1 cellular context compared by ENCODE assay signal in genomic region chr11:65890324-65891179, GRCh38.
A peak's percentile ranks its signal among the peaks of the same experiment; 100 is the strongest.
TF ChIP-seq lines count a peak whose summit lies in the region.

Gene CCDC85B, plus strand, starts transcription at chr11:65890673. Its CDS starts 111 bp downstream, at chr11:65890784.

TF ChIP-seq in HepG2, 621 proteins besides CTCF, POLR2A, EP300 and RAD21 (continued from another document and continues in another):
- TF ChIP-seq, protein P1, sequence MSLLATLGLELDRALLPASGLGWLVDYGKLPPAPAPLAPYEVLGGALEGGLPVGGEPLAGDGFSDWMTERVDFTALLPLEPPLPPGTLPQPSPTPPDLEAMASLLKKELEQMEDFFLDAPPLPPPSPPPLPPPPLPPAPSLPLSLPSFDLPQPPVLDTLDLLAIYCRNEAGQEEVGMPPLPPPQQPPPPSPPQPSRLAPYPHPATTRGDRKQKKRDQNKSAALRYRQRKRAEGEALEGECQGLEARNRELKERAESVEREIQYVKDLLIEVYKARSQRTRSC (CRISPR knock-in tag; IDR thresholded peaks at IDR 0.05; ENCODE audit: low read depth) = 0 out of 2 replicates have a peak, but pooled peaks have one; percentile 52
- no peak for TF ChIP-seq PRDM10 (CRISPR knock-in tag; IDR thresholded peaks at IDR 0.05; ENCODE audit: low read depth)
- TF ChIP-seq ARNTL (CRISPR knock-in tag; IDR thresholded peaks at IDR 0.05) = peak; percentile 99
- TF ChIP-seq ESRRA (CRISPR knock-in tag; IDR thresholded peaks at IDR 0.05; ENCODE audit: low read depth) = peak; percentile 49; the same call in 1 of the 2 replicates
- TF ChIP-seq ZNF20 (CRISPR knock-in tag; IDR thresholded peaks at IDR 0.05) = no peak
- TF ChIP-seq PPARG (CRISPR knock-in tag; conservative IDR thresholded peaks at IDR 0.05) = no peak
- no peak for TF ChIP-seq U2AF2 (IDR thresholded peaks at IDR 0.05; ENCODE audit: low read depth, low read length)
- no peak; the same call in 1 of the 2 replicates for TF ChIP-seq SOX13 (IDR thresholded peaks at IDR 0.05)
- TF ChIP-seq SOX13 (CRISPR knock-in tag; conservative IDR thresholded peaks at IDR 0.05 in 1 of 2, IDR thresholded peaks at IDR 0.05 in 1 of 2) = no peak
- no peak for TF ChIP-seq ZNF33A (CRISPR knock-in tag; IDR thresholded peaks at IDR 0.05; ENCODE audit: borderline replicate concordance)
- TF ChIP-seq ZNF180 (CRISPR knock-in tag; IDR thresholded peaks at IDR 0.05; ENCODE audit: borderline replicate concordance, low read depth) = no peak
- TF ChIP-seq SALL2 (CRISPR knock-in tag; IDR thresholded peaks at IDR 0.05) = peak; percentile 65
- no peak for TF ChIP-seq ZBTB8A (CRISPR knock-in tag; IDR thresholded peaks at IDR 0.05; ENCODE audit: borderline replicate concordance, low read depth)
- TF ChIP-seq ZBTB3 (CRISPR knock-in tag; IDR thresholded peaks at IDR 0.05; ENCODE audit: borderline replicate concordance, low read depth) = no peak
- 0 out of 2 replicates have a peak, but pooled peaks have one; percentile 25 for TF ChIP-seq ZNF280B (CRISPR knock-in tag; IDR thresholded peaks at IDR 0.05; ENCODE audit: borderline replicate concordance)
- peak; percentile 58; the same call in 1 of the 2 replicates for TF ChIP-seq KLF12 (CRISPR knock-in tag; IDR thresholded peaks at IDR 0.05; ENCODE audit: borderline replicate concordance)
- TF ChIP-seq ZNF337 (CRISPR knock-in tag; IDR thresholded peaks at IDR 0.05; ENCODE audit: borderline replicate concordance, low read depth) = no peak
- TF ChIP-seq SP2 (CRISPR knock-in tag; IDR thresholded peaks at IDR 0.05) = peak; percentile 57
- TF ChIP-seq, protein P2, sequence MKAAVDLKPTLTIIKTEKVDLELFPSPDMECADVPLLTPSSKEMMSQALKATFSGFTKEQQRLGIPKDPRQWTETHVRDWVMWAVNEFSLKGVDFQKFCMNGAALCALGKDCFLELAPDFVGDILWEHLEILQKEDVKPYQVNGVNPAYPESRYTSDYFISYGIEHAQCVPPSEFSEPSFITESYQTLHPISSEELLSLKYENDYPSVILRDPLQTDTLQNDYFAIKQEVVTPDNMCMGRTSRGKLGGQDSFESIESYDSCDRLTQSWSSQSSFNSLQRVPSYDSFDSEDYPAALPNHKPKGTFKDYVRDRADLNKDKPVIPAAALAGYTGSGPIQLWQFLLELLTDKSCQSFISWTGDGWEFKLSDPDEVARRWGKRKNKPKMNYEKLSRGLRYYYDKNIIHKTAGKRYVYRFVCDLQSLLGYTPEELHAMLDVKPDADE (CRISPR knock-in tag; IDR thresholded peaks at IDR 0.05) = 0 out of 2 replicates have a peak, but pooled peaks have one; percentile 78
- no peak for TF ChIP-seq TCF7L2 (IDR thresholded peaks at IDR 0.05; ENCODE audit: low read depth, low read length)
- TF ChIP-seq ZNF703 (CRISPR knock-in tag; IDR thresholded peaks at IDR 0.05; ENCODE audit: borderline replicate concordance) = 0 out of 2 replicates have a peak, but pooled peaks have one; percentile 43
- TF ChIP-seq TBX3 (IDR thresholded peaks at IDR 0.05; ENCODE audit: borderline replicate concordance) = no peak
- TF ChIP-seq TAF15 (IDR thresholded peaks at IDR 0.05; ENCODE audit: low read depth, low read length, poor library complexity, severe bottlenecking) = no peak
- peak; percentile 30; the same call in 1 of the 2 replicates for TF ChIP-seq FOXK1 (CRISPR knock-in tag; IDR thresholded peaks at IDR 0.05; ENCODE audit: borderline replicate concordance, low read depth)
- no peak for TF ChIP-seq ZNF251 (CRISPR knock-in tag; IDR thresholded peaks at IDR 0.05)
- no peak; the same call in 1 of the 2 replicates for TF ChIP-seq ZNF816 (CRISPR knock-in tag; IDR thresholded peaks at IDR 0.05; ENCODE audit: borderline replicate concordance)
- TF ChIP-seq HNF4G (IDR thresholded peaks at IDR 0.05; ENCODE audit: borderline replicate concordance, low read depth, low read length) = no peak
- 0 out of 2 replicates have a peak, but pooled peaks have one; percentile 10 for TF ChIP-seq HNF4G (CRISPR knock-in tag; IDR thresholded peaks at IDR 0.05; ENCODE audit: borderline replicate concordance, low read depth)
- no peak for TF ChIP-seq SRSF1 (optimal IDR thresholded peaks at IDR 0.05; ENCODE audit: low read depth, low read length)
- no peak for TF ChIP-seq NR3C1 (CRISPR knock-in tag; IDR thresholded peaks at IDR 0.05)
- no peak; the same call in 1 of the 2 replicates for TF ChIP-seq IRF2 (CRISPR knock-in tag; IDR thresholded peaks at IDR 0.05)
- peak; percentile 21 for TF ChIP-seq HOXA5 (CRISPR knock-in tag; IDR thresholded peaks at IDR 0.05)
- no peak for TF ChIP-seq ZNF670 (CRISPR knock-in tag; IDR thresholded peaks at IDR 0.05; ENCODE audit: borderline replicate concordance)
- TF ChIP-seq, protein P3, sequence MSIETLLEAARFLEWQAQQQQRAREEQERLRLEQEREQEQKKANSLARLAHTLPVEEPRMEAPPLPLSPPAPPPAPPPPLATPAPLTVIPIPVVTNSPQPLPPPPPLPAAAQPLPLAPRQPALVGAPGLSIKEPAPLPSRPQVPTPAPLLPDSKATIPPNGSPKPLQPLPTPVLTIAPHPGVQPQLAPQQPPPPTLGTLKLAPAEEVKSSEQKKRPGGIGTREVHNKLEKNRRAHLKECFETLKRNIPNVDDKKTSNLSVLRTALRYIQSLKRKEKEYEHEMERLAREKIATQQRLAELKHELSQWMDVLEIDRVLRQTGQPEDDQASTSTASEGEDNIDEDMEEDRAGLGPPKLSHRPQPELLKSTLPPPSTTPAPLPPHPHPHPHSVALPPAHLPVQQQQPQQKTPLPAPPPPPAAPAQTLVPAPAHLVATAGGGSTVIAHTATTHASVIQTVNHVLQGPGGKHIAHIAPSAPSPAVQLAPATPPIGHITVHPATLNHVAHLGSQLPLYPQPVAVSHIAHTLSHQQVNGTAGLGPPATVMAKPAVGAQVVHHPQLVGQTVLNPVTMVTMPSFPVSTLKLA (IDR thresholded peaks at IDR 0.05) = no peak
- TF ChIP-seq CAMTA2 (CRISPR knock-in tag; IDR thresholded peaks at IDR 0.05; ENCODE audit: borderline replicate concordance) = no peak
- TF ChIP-seq GFI1 (CRISPR knock-in tag; IDR thresholded peaks at IDR 0.05; ENCODE audit: borderline replicate concordance) = no peak
- TF ChIP-seq HMG20B (CRISPR knock-in tag; conservative IDR thresholded peaks at IDR 0.05) = no peak
- TF ChIP-seq, protein P4, sequence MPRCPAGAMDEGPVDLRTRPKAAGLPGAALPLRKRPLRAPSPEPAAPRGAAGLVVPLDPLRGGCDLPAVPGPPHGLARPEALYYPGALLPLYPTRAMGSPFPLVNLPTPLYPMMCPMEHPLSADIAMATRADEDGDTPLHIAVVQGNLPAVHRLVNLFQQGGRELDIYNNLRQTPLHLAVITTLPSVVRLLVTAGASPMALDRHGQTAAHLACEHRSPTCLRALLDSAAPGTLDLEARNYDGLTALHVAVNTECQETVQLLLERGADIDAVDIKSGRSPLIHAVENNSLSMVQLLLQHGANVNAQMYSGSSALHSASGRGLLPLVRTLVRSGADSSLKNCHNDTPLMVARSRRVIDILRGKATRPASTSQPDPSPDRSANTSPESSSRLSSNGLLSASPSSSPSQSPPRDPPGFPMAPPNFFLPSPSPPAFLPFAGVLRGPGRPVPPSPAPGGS (CRISPR knock-in tag; IDR thresholded peaks at IDR 0.05) = peak; percentile 85; the same call in 1 of the 2 replicates
- TF ChIP-seq, protein P5, sequence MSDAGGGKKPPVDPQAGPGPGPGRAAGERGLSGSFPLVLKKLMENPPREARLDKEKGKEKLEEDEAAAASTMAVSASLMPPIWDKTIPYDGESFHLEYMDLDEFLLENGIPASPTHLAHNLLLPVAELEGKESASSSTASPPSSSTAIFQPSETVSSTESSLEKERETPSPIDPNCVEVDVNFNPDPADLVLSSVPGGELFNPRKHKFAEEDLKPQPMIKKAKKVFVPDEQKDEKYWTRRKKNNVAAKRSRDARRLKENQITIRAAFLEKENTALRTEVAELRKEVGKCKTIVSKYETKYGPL (CRISPR knock-in tag; IDR thresholded peaks at IDR 0.05) = 0 out of 2 replicates have a peak, but pooled peaks have one; percentile 40
- peak; percentile 74; the same call in 1 of the 2 replicates for TF ChIP-seq ZNF800 (CRISPR knock-in tag; IDR thresholded peaks at IDR 0.05)
- no peak for TF ChIP-seq ZNF546 (CRISPR knock-in tag; conservative IDR thresholded peaks at IDR 0.05)
- TF ChIP-seq NFKB2 (CRISPR knock-in tag; IDR thresholded peaks at IDR 0.05; ENCODE audit: borderline replicate concordance) = peak; percentile 89; the same call in 1 of the 2 replicates
- peak; percentile 79 for TF ChIP-seq YY1 (IDR thresholded peaks at IDR 0.05; ENCODE audit: insufficient read depth, insufficient replicate concordance, low read depth, low read length)
- no peak for TF ChIP-seq ZNF775 (CRISPR knock-in tag; IDR thresholded peaks at IDR 0.05; ENCODE audit: borderline replicate concordance)
- no peak for TF ChIP-seq RXRA (CRISPR knock-in tag; IDR thresholded peaks at IDR 0.05)
- no peak for TF ChIP-seq ZNF549 (CRISPR knock-in tag; IDR thresholded peaks at IDR 0.05)
- TF ChIP-seq, protein P6, sequence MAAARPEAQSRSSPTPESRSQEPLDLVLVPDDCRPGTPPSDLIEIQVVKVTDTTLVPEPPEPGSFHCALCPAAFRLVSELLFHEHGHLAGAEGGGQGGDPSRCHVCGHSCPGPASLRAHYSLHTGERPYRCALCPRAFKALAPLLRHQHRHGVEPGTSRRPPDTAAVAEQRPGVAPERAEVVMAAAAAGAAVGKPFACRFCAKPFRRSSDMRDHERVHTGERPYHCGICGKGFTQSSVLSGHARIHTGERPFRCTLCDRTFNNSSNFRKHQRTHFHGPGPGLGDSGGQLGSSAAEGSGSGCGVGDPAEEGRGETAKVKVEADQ (CRISPR knock-in tag; IDR thresholded peaks at IDR 0.05; ENCODE audit: borderline replicate concordance) = no peak
- no peak for TF ChIP-seq ZNF232 (CRISPR knock-in tag; IDR thresholded peaks at IDR 0.05; ENCODE audit: borderline replicate concordance)
- peak; percentile 21; the same call in 1 of the 2 replicates for TF ChIP-seq KDM5A (IDR thresholded peaks at IDR 0.05; ENCODE audit: borderline replicate concordance, low read length)
- TF ChIP-seq BORCS8-MEF2B (CRISPR knock-in tag; IDR thresholded peaks at IDR 0.05) = peak; percentile 90
- TF ChIP-seq ZNF564 (CRISPR knock-in tag; IDR thresholded peaks at IDR 0.05) = no peak; the same call in 1 of the 2 replicates
- TF ChIP-seq POLR2AphosphoS5 (IDR thresholded peaks at IDR 0.05; ENCODE audit: low read depth, low read length) = peak; percentile 89
- TF ChIP-seq REPIN1 (CRISPR knock-in tag; IDR thresholded peaks at IDR 0.05; ENCODE audit: borderline replicate concordance, low read depth) = peak; percentile 82
- TF ChIP-seq NCOA2 (CRISPR knock-in tag; IDR thresholded peaks at IDR 0.05) = no peak; the same call in 1 of the 2 replicates
